ENCODE assay signal across 8 cellular contexts in the genomic region with DNA sequence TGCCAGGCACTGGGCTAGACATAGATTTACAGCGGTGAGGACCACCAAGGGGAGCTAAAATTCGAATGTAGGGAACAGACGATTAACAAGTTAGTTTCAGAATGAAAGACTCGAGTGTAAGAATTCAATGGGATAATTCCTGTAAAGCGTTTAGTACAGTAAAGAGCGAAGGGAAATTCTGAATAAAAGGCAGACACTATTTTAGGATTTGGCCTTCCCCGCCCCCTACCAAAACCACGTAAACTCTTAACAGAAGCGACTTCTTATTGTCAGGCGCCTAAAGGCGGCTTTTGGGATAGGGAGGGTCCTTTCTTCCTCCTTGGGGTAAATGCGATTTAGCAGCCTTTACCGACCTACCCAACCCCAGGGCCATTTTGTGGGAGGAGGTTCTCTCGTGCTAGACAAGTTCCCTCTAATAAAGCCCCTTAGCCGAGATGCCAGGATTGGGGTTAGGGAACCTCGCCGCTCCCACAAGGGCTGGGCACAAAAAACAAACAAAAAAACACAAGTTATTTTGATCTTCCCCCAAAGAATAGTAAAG. TPM values are rescaled to one million over a fixed set of nuclear protein-coding genes. Genes with fewer than 3 reads are reported as not detected.
DNase-seq lines count a peak whose midpoint lies in the region; ATAC-seq, FAIRE-seq and TF ChIP-seq lines count a peak whose summit lies in the region.

No MANE protein-coding gene starts in this region.

- no peaks in the 10 kb centered on the region for H3K36me3 ChIP-seq in GM23248 (ENCODE audit: low read depth)
- H3K36me3 ChIP-seq in bronchial epithelial cell (ENCODE audit: control insufficient read depth, insufficient read depth, low read length) = no peaks in the 10 kb centered on the region
- peaks cover 0 to under 1% of the 10 kb centered on the region in 2 donors for H3K36me3 ChIP-seq in lung (ENCODE audit: control insufficient read depth in 2 of 2, insufficient read depth in 2 of 2, low read length in 2 of 2)
- H3K36me3 ChIP-seq in urinary bladder (ENCODE audit: insufficient read depth) = no peaks in the 10 kb centered on the region

- H3K4me1 ChIP-seq in GM23248 (ENCODE audit: insufficient read depth) (peaks cover 30% of the 10 kb centered on the region), lung (ENCODE audit: control insufficient read depth in 2 of 2, insufficient read depth in 2 of 2, low read length in 2 of 2) (peaks cover 2 to 14% of the 10 kb centered on the region in 2 donors), urinary bladder (ENCODE audit: insufficient read depth) (no peaks in the 10 kb centered on the region)

- peak overlapping the region; percentile 84 for H3K4me2 ChIP-seq in GM23248 (ENCODE audit: unreplicated experiment)

- H3K9me3 ChIP-seq in GM23248 (ENCODE audit: low read depth) (no peaks in the 10 kb centered on the region), lung (ENCODE audit: control insufficient read depth in 2 of 2, insufficient read depth in 1 of 2, low read length in 1 of 2) (no peaks in the 10 kb centered on the region)

- in situ Hi-C loops in GM23248 (cut with MboI) = no loop called here

- H3K9me2 ChIP-seq in GM23248 (ENCODE audit: insufficient read depth) = no peaks in the 10 kb centered on the region

- no peak for TF ChIP-seq CTCF in GM12864 (IDR thresholded peaks at IDR 0.05; ENCODE audit: low read depth, low read length, missing control alignments)
- TF ChIP-seq CTCF in bronchial epithelial cell (IDR thresholded peaks at IDR 0.05; ENCODE audit: insufficient read depth, low read length, severe bottlenecking) = no peak
- no peak for TF ChIP-seq CTCF in lung (IDR thresholded peaks at IDR 0.05; ENCODE audit: control extremely low read depth, extremely low read depth)

- H3F3A ChIP-seq in GM23248 (ENCODE audit: insufficient read depth) = peaks cover 14% of the 10 kb centered on the region; the same call in 1 of the 2 replicates

- H2AFZ ChIP-seq in GM23248 = peak overlapping the region; percentile 97

- peaks cover 40% of the 10 kb centered on the region for H3K79me2 ChIP-seq in GM23248 (ENCODE audit: insufficient read depth)

- no peak for DNase-seq in GM12864 (ENCODE audit: low read depth)
- DNase-seq in GM23248 = peak; percentile 56
- peak; percentile 53 for DNase-seq in MV-4-11 (lab: John Stamatoyannopoulos, UW)
- no peak for DNase-seq in bronchial epithelial cell (ENCODE audit: low read depth)
- peak; percentile 33 for DNase-seq in lung (ENCODE audit: low spot score)
- DNase-seq in urothelium cell line (ENCODE audit: low spot score) = no peak
- DNase-seq in NK-92 (lab: John Stamatoyannopoulos, UW; ENCODE audit: unreplicated experiment) = no peak

- peak overlapping the region; percentile 96 for H3K9ac ChIP-seq in GM23248

- H3K4me3 ChIP-seq in GM12864 (ENCODE audit: low read depth, low read length) (peak overlapping the region; percentile 78), GM23248 (peak overlapping the region; percentile 85), bronchial epithelial cell (ENCODE audit: low read depth, low read length) (peak overlapping the region; percentile 83), lung (peak overlapping the region; percentile 42), urinary bladder (ENCODE audit: low read depth, low read length) (peak overlapping the region; percentile 66)

- no peak for FAIRE-seq in bronchial epithelial cell (lab: Jason Lieb, UNC)
- FAIRE-seq in urothelium cell line (lab: Jason Lieb, UNC) = no peak

- WGBS in GM23248 (ENCODE audit: low coverage in 1 of 2, low lambda C conversion rate in 2 of 2, missing lambda C conversion rate in 2 of 2), 2 experiments = 5% methylated on average over 17 of the region's 17 CpGs
- 28 to 31% methylated on average over 17 of the region's 17 CpGs for WGBS in lung, 2 donors
- 18% methylated on average over 17 of the region's 17 CpGs for WGBS in urinary bladder

- H3K27me3 ChIP-seq in GM23248 (replicated peaks; ENCODE audit: insufficient read depth) (no peaks in the 10 kb centered on the region), bronchial epithelial cell (ENCODE audit: control insufficient read depth, insufficient read depth, low read length) (no peaks in the 10 kb centered on the region), lung (ENCODE audit: control insufficient read depth, insufficient read depth) (no peaks in the 10 kb centered on the region)

- H3K27ac ChIP-seq in GM23248 (peak overlapping the region; percentile 91), lung (ENCODE audit: low read depth in 1 of 2, low read length in 1 of 2) (peak overlapping the region; percentile 90 to 96), urinary bladder (ENCODE audit: low read depth) (peak overlapping the region; percentile 90)

- ATAC-seq in lung (ENCODE audit: insufficient read depth, low FRiP score) = no peak

- H4K20me1 ChIP-seq in GM23248 (ENCODE audit: insufficient read depth) = peaks cover 9% of the 10 kb centered on the region; the same call in 1 of the 2 replicates

RNA-seq across cellular contexts. Expression of gene RAB5A, which starts 0.5 kb away (rescaled TPM):
- total RNA-seq in GM23248 (2014; rRNA removed; shearing (Covaris generic)) = 56.5 and 94.9 TPM in 2 replicates
- polyA plus RNA-seq in GM23248 (2016; fragmentation: Nextera tagmentation; extraction: Ambion mirVana) = 78.9 and 80.9 TPM in 2 replicates
- total RNA-seq in bronchial epithelial cell = 43.7 and 68.7 TPM in 2 replicates
- 10 to 100 TPM; 52.0 to 91.1 TPM for total RNA-seq in lung
- 10 to 100 TPM; 36.8 to 44.5 TPM for polyA plus RNA-seq in lung
- total RNA-seq in urinary bladder = 104 TPM
- 35.9 TPM for polyA plus RNA-seq in urinary bladder

RNA-seq across cellular contexts. Expression of gene EFHB, which starts 12.3 kb away (rescaled TPM):
- 0.13 and 2.9 TPM in 2 replicates for total RNA-seq in GM23248 (2014; rRNA removed; shearing (Covaris generic))
- polyA plus RNA-seq in GM23248 (2016; fragmentation: Nextera tagmentation; extraction: Ambion mirVana) = 1.0 and 1.3 TPM in 2 replicates
- total RNA-seq in bronchial epithelial cell = 0.13 and 0.26 TPM in 2 replicates
- 10 to 100 TPM in 1 of 2 donors, 1 to 10 TPM in 1; 6.0 to 12.5 TPM for total RNA-seq in lung
- 1 to 10 TPM; 1.4 to 2.2 TPM for polyA plus RNA-seq in lung
- not detected for total RNA-seq in urinary bladder
- polyA plus RNA-seq in urinary bladder = 1.4 TPM

Comparison
In these comparisons a context has a peak if more than half of its experiments do, and no peak if none do; other contexts are left out.
1. DNase-seq: peak in GM23248 (single experiment), MV-4-11 (single experiment) and lung (single experiment); none in GM12864 (single experiment), bronchial epithelial cell (single experiment), urothelium cell line (single experiment) and NK-92 (single experiment).
2. Peak in every context shown above with its lines, with median percentiles within 50 percentile points of each other: H3K4me3 ChIP-seq and H3K27ac ChIP-seq.